In the genomic region with DNA sequence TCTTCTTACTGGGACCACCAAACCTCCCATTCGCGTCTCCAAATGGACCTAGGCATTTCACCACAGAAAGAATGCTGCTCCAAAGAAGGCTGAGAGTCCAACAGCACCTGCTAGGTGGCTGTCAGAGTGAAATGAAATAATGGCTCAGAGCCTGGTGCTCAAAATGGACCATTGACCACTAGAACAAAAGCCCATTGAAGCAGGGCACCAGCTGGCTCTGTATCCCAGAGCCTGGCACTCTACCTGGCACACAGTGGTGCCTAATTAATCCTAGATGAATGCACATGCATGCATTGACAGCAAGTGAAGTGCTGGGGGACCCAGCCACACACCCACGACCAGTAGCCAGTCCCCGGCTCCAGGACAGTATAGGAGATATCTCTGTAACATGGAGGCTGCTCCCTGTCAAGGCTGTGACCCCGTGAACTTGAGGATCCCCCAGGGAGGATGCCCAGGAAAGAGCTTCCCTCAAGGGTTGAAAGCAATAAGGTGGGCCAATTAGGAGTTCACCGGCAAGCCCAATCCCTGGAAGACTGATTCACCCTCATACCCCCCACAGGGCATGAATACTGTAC, we compare ENCODE assay signal across 15 cellular contexts.
"Had no signal": no experiment of that assay in that cellular context is flagged by ENCODE, and none has a peak within 500 bp of the region (broad histone marks: within the 10 kb centered on the region; RNA-seq: fewer than 3 reads in every experiment).

No MANE protein-coding gene starts in this region.

- ATAC-seq: activated CD4-positive, alpha-beta T cell treated with anti-CD3 and anti-CD28 coated beads for 36 hours; activated CD8-positive, alpha-beta T cell treated with anti-CD3 and anti-CD28 coated beads for 36 hours; left lung; stimulated activated memory B cell treated with anti-CD40 and anti-IgM and Interleukin-4, amounts not matched to agents 10 μg/mL and 1 μg/mL and 100 μg/mL, for 72 hours; T-cell had no signal

- H3K9me3 ChIP-seq: left lung, ovary, upper lobe of left lung had no signal

- H3K4me1 ChIP-seq: left lung had no signal

- DNase-seq: activated CD4-positive, alpha-beta T cell treated with anti-CD3 and anti-CD28 coated beads for 36 hours; activated CD8-positive, alpha-beta T cell treated with anti-CD3 and anti-CD28 coated beads for 36 hours; activated naive CD4-positive, alpha-beta T cell treated with Interleukin-2 at 50 U/mL for 16 hours; central memory CD4-positive, alpha-beta T cell; dermis blood vessel endothelial cell; left lung; mesenchymal stem cell; ovary; stimulated activated CD4-positive, alpha-beta T cell treated with anti-CD3 and anti-CD28 coated beads, Interleukin-1b, Interleukin-23, amount 100 ng/mL, for 48 hours; T-cell; upper lobe of left lung; WERI-Rb-1 had no signal

- H3K4me3 ChIP-seq: heart left ventricle, left lung, ovary, SK-N-MC, upper lobe of left lung had no signal

- H3K27ac ChIP-seq: left lung, ovary, SK-N-MC, upper lobe of left lung, WERI-Rb-1 had no signal

- H3K36me3 ChIP-seq: heart left ventricle, left lung, ovary, WERI-Rb-1 had no signal

- H3K27me3 ChIP-seq: heart left ventricle, left lung, ovary, upper lobe of left lung had no signal
